In genomic region chr10:77111611-77112550, GRCh38 we compare ENCODE assay signal across 1 cellular context.
A peak's percentile ranks its signal among the peaks of the same experiment; 100 is the strongest.
TF ChIP-seq lines count a peak whose summit lies in the region.

No MANE protein-coding gene starts in this region.

TF ChIP-seq in HepG2, 621 proteins besides CTCF, POLR2A, EP300 and RAD21 (continued from another document and continues in another):
- TF ChIP-seq KMT2B (CRISPR knock-in tag; IDR thresholded peaks at IDR 0.05) (no peak), HMG20B (CRISPR knock-in tag; conservative IDR thresholded peaks at IDR 0.05) (no peak), CCDC6 (CRISPR knock-in tag; IDR thresholded peaks at IDR 0.05) (no peak), ELF1 (CRISPR knock-in tag; IDR thresholded peaks at IDR 0.05) (0 out of 2 replicates have a peak, but pooled peaks have one; percentile 15), NFYB (CRISPR knock-in tag; IDR thresholded peaks at IDR 0.05) (no peak), ZNF720 (CRISPR knock-in tag; IDR thresholded peaks at IDR 0.05) (no peak), TCF12 (IDR thresholded peaks at IDR 0.05) (no peak), TCF12 (CRISPR knock-in tag; IDR thresholded peaks at IDR 0.05) (no peak), KLF6 (CRISPR knock-in tag; IDR thresholded peaks at IDR 0.05) (no peak), SNAPC2 (CRISPR knock-in tag; IDR thresholded peaks at IDR 0.05) (no peak), ZNF143 (CRISPR knock-in tag; IDR thresholded peaks at IDR 0.05) (no peak), ZC3H13 (CRISPR knock-in tag; IDR thresholded peaks at IDR 0.05) (no peak), FOXP1 (IDR thresholded peaks at IDR 0.05) (no peak), FOXP1 (CRISPR knock-in tag; IDR thresholded peaks at IDR 0.05) (0 out of 2 replicates have a peak, but pooled peaks have one; percentile 28), ZNF275 (CRISPR knock-in tag; IDR thresholded peaks at IDR 0.05; ENCODE audit: borderline replicate concordance) (no peak), KAT2B (IDR thresholded peaks at IDR 0.05; ENCODE audit: borderline replicate concordance, low read depth, low read length) (no peak), ZNF766 (CRISPR knock-in tag; IDR thresholded peaks at IDR 0.05; ENCODE audit: borderline replicate concordance) (no peak), ZNF75D (CRISPR knock-in tag; IDR thresholded peaks at IDR 0.05; ENCODE audit: borderline replicate concordance) (no peak), ZNF556 (CRISPR knock-in tag; IDR thresholded peaks at IDR 0.05; ENCODE audit: borderline replicate concordance) (no peak), SMAD3 (CRISPR knock-in tag; IDR thresholded peaks at IDR 0.05) (0 out of 2 replicates have a peak, but pooled peaks have one; percentile 24), ZBED4 (CRISPR knock-in tag; IDR thresholded peaks at IDR 0.05; ENCODE audit: borderline replicate concordance) (no peak), NFIC (IDR thresholded peaks at IDR 0.05; ENCODE audit: low read length) (no peak), SALL2 (CRISPR knock-in tag; IDR thresholded peaks at IDR 0.05) (no peak), HCFC1 (IDR thresholded peaks at IDR 0.05; ENCODE audit: low read depth, low read length) (no peak), GABPA (IDR thresholded peaks at IDR 0.05; ENCODE audit: low read depth, low read length) (no peak), GABPA (CRISPR knock-in tag; IDR thresholded peaks at IDR 0.05; ENCODE audit: low read depth) (peak; percentile 46; the same call in 1 of the 2 replicates), MXD4 (CRISPR knock-in tag; IDR thresholded peaks at IDR 0.05) (no peak), STAT5B (CRISPR knock-in tag; IDR thresholded peaks at IDR 0.05) (no peak), HNF4A (CRISPR knock-in tag; IDR thresholded peaks at IDR 0.05) (peak; percentile 71), RFX1 (IDR thresholded peaks at IDR 0.05) (no peak), ZBTB43 (CRISPR knock-in tag; conservative IDR thresholded peaks at IDR 0.05) (no peak), ZHX1 (CRISPR knock-in tag; IDR thresholded peaks at IDR 0.05; ENCODE audit: low read depth) (no peak), ZNF546 (CRISPR knock-in tag; conservative IDR thresholded peaks at IDR 0.05) (no peak), STAG1 (CRISPR knock-in tag; IDR thresholded peaks at IDR 0.05) (peak; percentile 69), KDM3A (CRISPR knock-in tag; IDR thresholded peaks at IDR 0.05; ENCODE audit: low read depth) (no peak), GABPB1 (CRISPR knock-in tag; IDR thresholded peaks at IDR 0.05) (peak; percentile 29; the same call in 1 of the 2 replicates), HDAC6 (IDR thresholded peaks at IDR 0.05; ENCODE audit: low read depth, low read length) (no peak), ZNF350 (CRISPR knock-in tag; IDR thresholded peaks at IDR 0.05; ENCODE audit: borderline replicate concordance, low read depth) (no peak), ZNF574 (CRISPR knock-in tag; IDR thresholded peaks at IDR 0.05) (no peak), FOXO1 (CRISPR knock-in tag; IDR thresholded peaks at IDR 0.05) (peak; percentile 60; the same call in 1 of the 2 replicates), ZSCAN25 (CRISPR knock-in tag; IDR thresholded peaks at IDR 0.05) (no peak), FOXK1 (CRISPR knock-in tag; IDR thresholded peaks at IDR 0.05; ENCODE audit: borderline replicate concordance, low read depth) (peak; percentile 45; the same call in 1 of the 2 replicates), MIER3 (CRISPR knock-in tag; IDR thresholded peaks at IDR 0.05; ENCODE audit: borderline replicate concordance) (no peak), GZF1 (CRISPR knock-in tag; IDR thresholded peaks at IDR 0.05) (no peak), PRMT3 (CRISPR knock-in tag; IDR thresholded peaks at IDR 0.05; ENCODE audit: borderline replicate concordance, low read depth) (no peak), NONO (IDR thresholded peaks at IDR 0.05) (no peak), NONO (CRISPR knock-in tag; conservative IDR thresholded peaks at IDR 0.05) (no peak), GATAD2A (CRISPR knock-in tag; IDR thresholded peaks at IDR 0.05) (0 out of 2 replicates have a peak, but pooled peaks have one; percentile 18), SIX1 (CRISPR knock-in tag; IDR thresholded peaks at IDR 0.05; ENCODE audit: borderline replicate concordance) (no peak), E2F1 (CRISPR knock-in tag; IDR thresholded peaks at IDR 0.05) (no peak), THRA (CRISPR knock-in tag; IDR thresholded peaks at IDR 0.05; ENCODE audit: borderline replicate concordance) (no peak), ZNF33A (CRISPR knock-in tag; IDR thresholded peaks at IDR 0.05; ENCODE audit: borderline replicate concordance) (no peak), ATF2 (CRISPR knock-in tag; IDR thresholded peaks at IDR 0.05) (no peak), ESRRA (CRISPR knock-in tag; IDR thresholded peaks at IDR 0.05; ENCODE audit: low read depth) (no peak)
